ENCODE assay signal across 1 cellular context in genomic region chr14:73717247-73717646, GRCh38.
TF ChIP-seq lines count a peak whose summit lies in the region.

No MANE protein-coding gene starts in this region.

TF ChIP-seq in GM23338, 12 proteins besides CTCF, POLR2A, EP300 and RAD21 (continued from another document):
- no peak for TF ChIP-seq REST (IDR thresholded peaks at IDR 0.05; ENCODE audit: unreplicated experiment)
- TF ChIP-seq ZNF331 (CRISPR knock-in tag; IDR thresholded peaks at IDR 0.05; ENCODE audit: low read depth) = no peak
- TF ChIP-seq NANOG (IDR thresholded peaks at IDR 0.05; ENCODE audit: borderline replicate concordance) = no peak
- no peak for TF ChIP-seq POLR2AphosphoS5 (IDR thresholded peaks at IDR 0.05; ENCODE audit: low read depth)
- no peak for TF ChIP-seq EZH2 (IDR thresholded peaks at IDR 0.05; ENCODE audit: low read depth, unreplicated experiment)
- TF ChIP-seq JUNB (IDR thresholded peaks at IDR 0.05; ENCODE audit: unreplicated experiment) = no peak
- no peak for TF ChIP-seq EZH2phosphoT487 (IDR thresholded peaks at IDR 0.05; ENCODE audit: unreplicated experiment)
- no peak for TF ChIP-seq CREB1 (CRISPR knock-in tag; IDR thresholded peaks at IDR 0.05; ENCODE audit: low read depth)
